ENCODE assay signal across 1 cellular context in genomic region chr6:15906393-15906976, GRCh38.
TF ChIP-seq lines count a peak whose summit lies in the region.

No MANE protein-coding gene starts in this region.

TF ChIP-seq in H1, 55 proteins besides CTCF, POLR2A, EP300 and RAD21:
- TF ChIP-seq ZNF274 (IDR thresholded peaks at IDR 0.05; ENCODE audit: borderline replicate concordance, extremely low read depth, low read length) (no peak), TEAD4 (IDR thresholded peaks at IDR 0.05; ENCODE audit: low read depth, low read length) (0 out of 2 replicates have a peak, but pooled peaks have one; percentile 28)
- TF ChIP-seq, protein P1, sequence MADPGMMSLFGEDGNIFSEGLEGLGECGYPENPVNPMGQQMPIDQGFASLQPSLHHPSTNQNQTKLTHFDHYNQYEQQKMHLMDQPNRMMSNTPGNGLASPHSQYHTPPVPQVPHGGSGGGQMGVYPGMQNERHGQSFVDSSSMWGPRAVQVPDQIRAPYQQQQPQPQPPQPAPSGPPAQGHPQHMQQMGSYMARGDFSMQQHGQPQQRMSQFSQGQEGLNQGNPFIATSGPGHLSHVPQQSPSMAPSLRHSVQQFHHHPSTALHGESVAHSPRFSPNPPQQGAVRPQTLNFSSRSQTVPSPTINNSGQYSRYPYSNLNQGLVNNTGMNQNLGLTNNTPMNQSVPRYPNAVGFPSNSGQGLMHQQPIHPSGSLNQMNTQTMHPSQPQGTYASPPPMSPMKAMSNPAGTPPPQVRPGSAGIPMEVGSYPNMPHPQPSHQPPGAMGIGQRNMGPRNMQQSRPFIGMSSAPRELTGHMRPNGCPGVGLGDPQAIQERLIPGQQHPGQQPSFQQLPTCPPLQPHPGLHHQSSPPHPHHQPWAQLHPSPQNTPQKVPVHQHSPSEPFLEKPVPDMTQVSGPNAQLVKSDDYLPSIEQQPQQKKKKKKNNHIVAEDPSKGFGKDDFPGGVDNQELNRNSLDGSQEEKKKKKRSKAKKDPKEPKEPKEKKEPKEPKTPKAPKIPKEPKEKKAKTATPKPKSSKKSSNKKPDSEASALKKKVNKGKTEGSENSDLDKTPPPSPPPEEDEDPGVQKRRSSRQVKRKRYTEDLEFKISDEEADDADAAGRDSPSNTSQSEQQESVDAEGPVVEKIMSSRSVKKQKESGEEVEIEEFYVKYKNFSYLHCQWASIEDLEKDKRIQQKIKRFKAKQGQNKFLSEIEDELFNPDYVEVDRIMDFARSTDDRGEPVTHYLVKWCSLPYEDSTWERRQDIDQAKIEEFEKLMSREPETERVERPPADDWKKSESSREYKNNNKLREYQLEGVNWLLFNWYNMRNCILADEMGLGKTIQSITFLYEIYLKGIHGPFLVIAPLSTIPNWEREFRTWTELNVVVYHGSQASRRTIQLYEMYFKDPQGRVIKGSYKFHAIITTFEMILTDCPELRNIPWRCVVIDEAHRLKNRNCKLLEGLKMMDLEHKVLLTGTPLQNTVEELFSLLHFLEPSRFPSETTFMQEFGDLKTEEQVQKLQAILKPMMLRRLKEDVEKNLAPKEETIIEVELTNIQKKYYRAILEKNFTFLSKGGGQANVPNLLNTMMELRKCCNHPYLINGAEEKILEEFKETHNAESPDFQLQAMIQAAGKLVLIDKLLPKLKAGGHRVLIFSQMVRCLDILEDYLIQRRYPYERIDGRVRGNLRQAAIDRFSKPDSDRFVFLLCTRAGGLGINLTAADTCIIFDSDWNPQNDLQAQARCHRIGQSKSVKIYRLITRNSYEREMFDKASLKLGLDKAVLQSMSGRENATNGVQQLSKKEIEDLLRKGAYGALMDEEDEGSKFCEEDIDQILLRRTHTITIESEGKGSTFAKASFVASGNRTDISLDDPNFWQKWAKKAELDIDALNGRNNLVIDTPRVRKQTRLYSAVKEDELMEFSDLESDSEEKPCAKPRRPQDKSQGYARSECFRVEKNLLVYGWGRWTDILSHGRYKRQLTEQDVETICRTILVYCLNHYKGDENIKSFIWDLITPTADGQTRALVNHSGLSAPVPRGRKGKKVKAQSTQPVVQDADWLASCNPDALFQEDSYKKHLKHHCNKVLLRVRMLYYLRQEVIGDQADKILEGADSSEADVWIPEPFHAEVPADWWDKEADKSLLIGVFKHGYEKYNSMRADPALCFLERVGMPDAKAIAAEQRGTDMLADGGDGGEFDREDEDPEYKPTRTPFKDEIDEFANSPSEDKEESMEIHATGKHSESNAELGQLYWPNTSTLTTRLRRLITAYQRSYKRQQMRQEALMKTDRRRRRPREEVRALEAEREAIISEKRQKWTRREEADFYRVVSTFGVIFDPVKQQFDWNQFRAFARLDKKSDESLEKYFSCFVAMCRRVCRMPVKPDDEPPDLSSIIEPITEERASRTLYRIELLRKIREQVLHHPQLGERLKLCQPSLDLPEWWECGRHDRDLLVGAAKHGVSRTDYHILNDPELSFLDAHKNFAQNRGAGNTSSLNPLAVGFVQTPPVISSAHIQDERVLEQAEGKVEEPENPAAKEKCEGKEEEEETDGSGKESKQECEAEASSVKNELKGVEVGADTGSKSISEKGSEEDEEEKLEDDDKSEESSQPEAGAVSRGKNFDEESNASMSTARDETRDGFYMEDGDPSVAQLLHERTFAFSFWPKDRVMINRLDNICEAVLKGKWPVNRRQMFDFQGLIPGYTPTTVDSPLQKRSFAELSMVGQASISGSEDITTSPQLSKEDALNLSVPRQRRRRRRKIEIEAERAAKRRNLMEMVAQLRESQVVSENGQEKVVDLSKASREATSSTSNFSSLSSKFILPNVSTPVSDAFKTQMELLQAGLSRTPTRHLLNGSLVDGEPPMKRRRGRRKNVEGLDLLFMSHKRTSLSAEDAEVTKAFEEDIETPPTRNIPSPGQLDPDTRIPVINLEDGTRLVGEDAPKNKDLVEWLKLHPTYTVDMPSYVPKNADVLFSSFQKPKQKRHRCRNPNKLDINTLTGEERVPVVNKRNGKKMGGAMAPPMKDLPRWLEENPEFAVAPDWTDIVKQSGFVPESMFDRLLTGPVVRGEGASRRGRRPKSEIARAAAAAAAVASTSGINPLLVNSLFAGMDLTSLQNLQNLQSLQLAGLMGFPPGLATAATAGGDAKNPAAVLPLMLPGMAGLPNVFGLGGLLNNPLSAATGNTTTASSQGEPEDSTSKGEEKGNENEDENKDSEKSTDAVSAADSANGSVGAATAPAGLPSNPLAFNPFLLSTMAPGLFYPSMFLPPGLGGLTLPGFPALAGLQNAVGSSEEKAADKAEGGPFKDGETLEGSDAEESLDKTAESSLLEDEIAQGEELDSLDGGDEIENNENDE (IDR thresholded peaks at IDR 0.05; ENCODE audit: insufficient replicate concordance, low read length): no peak
